8 cellular contexts compared by ENCODE assay signal in the genomic region with DNA sequence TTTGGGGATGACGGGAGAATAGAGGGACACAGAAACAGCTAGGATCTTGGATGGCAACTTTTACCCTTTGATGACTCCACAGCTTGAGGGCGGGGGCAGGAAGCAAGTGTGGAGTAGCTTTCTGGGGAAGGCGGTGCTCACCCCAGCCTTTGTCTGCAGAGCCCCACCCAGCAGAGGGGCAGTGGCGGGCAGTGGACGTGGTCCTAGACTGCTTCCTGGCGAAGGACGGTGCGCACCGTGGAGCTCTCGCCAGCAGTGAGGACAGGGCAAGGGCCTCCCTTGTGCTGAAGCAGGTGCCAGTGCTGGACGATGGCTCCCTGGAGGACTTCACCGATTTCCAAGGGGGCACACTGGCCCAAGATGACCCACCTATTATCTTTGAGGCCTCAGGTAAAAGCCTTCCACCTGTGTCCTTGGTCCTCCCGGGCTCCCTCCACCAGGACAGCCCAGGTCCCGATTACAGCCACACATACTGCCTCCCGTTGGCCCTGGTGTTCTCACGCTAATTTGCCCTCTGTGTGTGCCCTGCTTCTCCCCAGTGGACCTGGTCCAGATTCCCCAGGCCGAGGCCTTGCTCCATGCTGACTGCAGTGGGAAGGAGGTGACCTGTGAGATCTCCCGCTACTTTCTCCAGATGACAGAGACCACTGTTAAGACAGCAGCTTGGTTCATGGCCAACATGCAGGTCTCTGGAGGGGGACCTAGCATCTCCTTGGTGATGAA. TPM values are rescaled to one million over a fixed set of nuclear protein-coding genes. Genes with fewer than 3 reads are reported as not detected.
DNase-seq lines count a peak whose midpoint lies in the region; ATAC-seq, FAIRE-seq and TF ChIP-seq lines count a peak whose summit lies in the region.

No MANE protein-coding gene starts in this region.

- no peaks in the 10 kb centered on the region for H3K9me1 ChIP-seq in keratinocyte (ENCODE audit: control insufficient read depth, extremely low read depth, insufficient read depth, low read length)

- H3K4me3 Mint-ChIP-seq in activated naive CD4-positive, alpha-beta T cell treated with anti-CD3 and anti-CD28 coated beads, Interleukin-2, amount 10 ng/mL, durations not matched to agents 7 days and 5 days = peak overlapping the region; percentile 99

- no peaks in the 10 kb centered on the region for H3K9me3 Mint-ChIP-seq in activated naive CD4-positive, alpha-beta T cell treated with anti-CD3 and anti-CD28 coated beads, Interleukin-2, amount 10 ng/mL, durations not matched to agents 7 days and 5 days

- H2AFZ ChIP-seq in keratinocyte (ENCODE audit: control insufficient read depth, low read length) = no peak overlapping the region

- TF ChIP-seq CTCF in HL-60 (IDR thresholded peaks at IDR 0.05; ENCODE audit: insufficient read depth, low read length) (no peak), keratinocyte (optimal IDR thresholded peaks at IDR 0.05 in 1 of 3, IDR thresholded peaks at IDR 0.05 in 1 of 3, conservative IDR thresholded peaks at IDR 0.05 in 1 of 3; ENCODE audit: extremely low read depth in 1 of 3, insufficient read depth in 2 of 3, low read length in 3 of 3) (no peak)

- ATAC-seq in GM18858 (IDR thresholded peaks at IDR 0.05; ENCODE audit: unreplicated experiment) (no peak), HG03521 (IDR thresholded peaks at IDR 0.05; ENCODE audit: unreplicated experiment) (no peak)

- peak overlapping the region; percentile 98 for H3K27ac ChIP-seq in HL-60 (replicated peaks)
- peak overlapping the region; percentile 72 for H3K27ac ChIP-seq in keratinocyte (ENCODE audit: control insufficient read depth, insufficient read depth, low read length)
- H3K27ac ChIP-seq in substantia nigra (ENCODE audit: low read depth, low read length, poor library complexity, severe bottlenecking) = peak overlapping the region; percentile 98

- H3K27me3 Mint-ChIP-seq in activated naive CD4-positive, alpha-beta T cell treated with anti-CD3 and anti-CD28 coated beads, Interleukin-2, amount 10 ng/mL, durations not matched to agents 7 days and 5 days = no peaks in the 10 kb centered on the region

- H3K27ac Mint-ChIP-seq in activated naive CD4-positive, alpha-beta T cell treated with anti-CD3 and anti-CD28 coated beads, Interleukin-2, amount 10 ng/mL, durations not matched to agents 7 days and 5 days = peak overlapping the region; percentile 99

- H3K4me1 Mint-ChIP-seq in activated naive CD4-positive, alpha-beta T cell treated with anti-CD3 and anti-CD28 coated beads, Interleukin-2, amount 10 ng/mL, durations not matched to agents 7 days and 5 days = peaks cover 78% of the 10 kb centered on the region

- peaks cover 3 to 5% of the 10 kb centered on the region in 2 experiments for H3K36me3 ChIP-seq in keratinocyte (ENCODE audit: control insufficient read depth in 2 of 2, extremely low read depth in 1 of 2, insufficient read depth in 2 of 2, low read length in 2 of 2)

- H3K4me1 ChIP-seq in keratinocyte (ENCODE audit: control insufficient read depth, extremely low read depth, insufficient read depth, low read length) = peaks cover 20% of the 10 kb centered on the region

- no peak overlapping the region for H3K9ac ChIP-seq in keratinocyte (ENCODE audit: control insufficient read depth, extremely low read depth, insufficient read depth, low read length)

- H3K36me3 Mint-ChIP-seq in activated naive CD4-positive, alpha-beta T cell treated with anti-CD3 and anti-CD28 coated beads, Interleukin-2, amount 10 ng/mL, durations not matched to agents 7 days and 5 days = peaks cover 70% of the 10 kb centered on the region

- CTCF ChIA-PET in activated naive CD4-positive, alpha-beta T cell treated with anti-CD3 and anti-CD28 coated beads, Interleukin-2, amount 10 ng/mL, durations not matched to agents 7 days and 5 days (lab: Charles Lee) = interaction anchor here (0.8 to 6.9 kb wide), 7 partner anchors 8 to 29 kb away, joined by 3 to 35 read pairs (median 8); a partner anchor contains a TSS

- no peaks in the 10 kb centered on the region for H3K9me3 ChIP-seq in keratinocyte (ENCODE audit: control insufficient read depth, low read depth, low read length)

- dilution Hi-C loops in keratinocyte (cut with MboI; ENCODE audit: extremely low pct_ligation_motif_present, low sequenced_read_pairs) = no loop called here

- peak; percentile 36 for FAIRE-seq in keratinocyte (lab: Jason Lieb, UNC)

- DNase-seq in HL-60 (ENCODE audit: low read depth in 1 of 2, low spot score in 1 of 2) (no peak), keratinocyte (ENCODE audit: low read depth, low spot score) (no peak), substantia nigra (lab: John Stamatoyannopoulos, UW) (peak in 1 of 49 donors; percentile 30), LoVo (ENCODE audit: low spot score) (no peak), Kasumi-1 (lab: John Stamatoyannopoulos, UW) (no peak)
- peak; percentile 53 for DNase-seq in activated naive CD4-positive, alpha-beta T cell treated with anti-CD3 and anti-CD28 coated beads, Interleukin-2, amount 10 ng/mL, durations not matched to agents 7 days and 5 days

- H3K4me2 ChIP-seq in keratinocyte (ENCODE audit: control insufficient read depth, extremely low read depth, insufficient read depth, low read depth, low read length) = peak overlapping the region; percentile 95

- H3K27me3 ChIP-seq in HL-60 (ENCODE audit: insufficient read depth, poor library complexity, severe bottlenecking) (no peaks in the 10 kb centered on the region), keratinocyte (ENCODE audit: control insufficient read depth, extremely low read depth, insufficient read depth, low read length) (no peaks in the 10 kb centered on the region)

- H3K4me3 ChIP-seq in HL-60 (replicated peaks; ENCODE audit: insufficient read depth, low read length) = no peak overlapping the region; the same call in 1 of the 2 replicates
- H3K4me3 ChIP-seq in keratinocyte (ENCODE audit: control insufficient read depth in 2 of 3, extremely low read depth in 1 of 3, insufficient read depth in 2 of 3, low read depth in 1 of 3, low read length in 3 of 3) = peak overlapping the region in 2 of 3 experiments; percentile 52 to 56

- H4K20me1 ChIP-seq in keratinocyte (ENCODE audit: control insufficient read depth, extremely low read depth, insufficient read depth, low read length) = no peaks in the 10 kb centered on the region

- H3K79me2 ChIP-seq in keratinocyte (ENCODE audit: control insufficient read depth, insufficient read depth, low read length) = no peaks in the 10 kb centered on the region

RNA-seq across cellular contexts. Expression of a gene that starts 1.2 kb away (rescaled TPM):
- polyA plus RNA-seq in keratinocyte = 4.2 to 6.0 TPM (median 4.8 TPM) in 3 replicates
- 7.0 TPM for polyA plus RNA-seq in keratinocyte (2011; ENCODE audit: low read depth)
- polyA plus RNA-seq in keratinocyte (2011; cell fraction: cytosol; rRNA removed) = 2.5 and 3.5 TPM in 2 replicates
- 6.4 and 9.5 TPM in 2 replicates for polyA plus RNA-seq in keratinocyte (2011; cell fraction: nucleus; rRNA removed)
- 2.2 and 5.2 TPM in 2 replicates for polyA plus RNA-seq in keratinocyte (2012; ENCODE audit: low replicate concordance)
- 3.1 to 6.7 TPM (median 6.0 TPM) in 3 replicates for polyA minus RNA-seq in keratinocyte
- 2.5 TPM for polyA minus RNA-seq in keratinocyte (2011; cell fraction: cytosol; rRNA and poly(A)+ RNA removed)
- 4.0 and 5.6 TPM in 2 replicates for polyA minus RNA-seq in keratinocyte (2011; cell fraction: nucleus; rRNA and poly(A)+ RNA removed)

RNA-seq across cellular contexts. Expression of a gene that starts 8.3 kb away (rescaled TPM):
- not detected in 3 replicates for polyA plus RNA-seq in keratinocyte
- polyA plus RNA-seq in keratinocyte (2011; ENCODE audit: low read depth) = not detected
- polyA plus RNA-seq in keratinocyte (2011; cell fraction: cytosol; rRNA removed) = not detected in 2 replicates
- polyA plus RNA-seq in keratinocyte (2011; cell fraction: nucleus; rRNA removed) = not detected in 2 replicates
- not detected in 2 replicates for polyA plus RNA-seq in keratinocyte (2012; ENCODE audit: low replicate concordance)
- polyA minus RNA-seq in keratinocyte = not detected in 3 replicates
- not detected for polyA minus RNA-seq in keratinocyte (2011; cell fraction: cytosol; rRNA and poly(A)+ RNA removed)
- not detected in 2 replicates for polyA minus RNA-seq in keratinocyte (2011; cell fraction: nucleus; rRNA and poly(A)+ RNA removed)

RNA-seq across cellular contexts. Expression of a gene that starts 17.4 kb away (rescaled TPM):
- 5.3 to 7.8 TPM (median 6.7 TPM) in 3 replicates for polyA plus RNA-seq in keratinocyte
- polyA plus RNA-seq in keratinocyte (2011; ENCODE audit: low read depth) = 0.42 TPM
- polyA plus RNA-seq in keratinocyte (2011; cell fraction: cytosol; rRNA removed) = 5.4 and 8.0 TPM in 2 replicates
- polyA plus RNA-seq in keratinocyte (2011; cell fraction: nucleus; rRNA removed) = 22.3 and 24.4 TPM in 2 replicates
- 2.3 and 3.8 TPM in 2 replicates for polyA plus RNA-seq in keratinocyte (2012; ENCODE audit: low replicate concordance)
- 4.9 to 6.2 TPM (median 5.9 TPM) in 3 replicates for polyA minus RNA-seq in keratinocyte
- polyA minus RNA-seq in keratinocyte (2011; cell fraction: cytosol; rRNA and poly(A)+ RNA removed) = 0.58 TPM
- 3.0 and 7.9 TPM in 2 replicates for polyA minus RNA-seq in keratinocyte (2011; cell fraction: nucleus; rRNA and poly(A)+ RNA removed)

RNA-seq across cellular contexts. Expression of a gene that starts 40.0 kb away (rescaled TPM):
- 76.5 to 184 TPM (median 130 TPM) in 3 replicates for polyA plus RNA-seq in keratinocyte
- polyA plus RNA-seq in keratinocyte (2011; ENCODE audit: low read depth) = 76.9 TPM
- 155 and 198 TPM in 2 replicates for polyA plus RNA-seq in keratinocyte (2011; cell fraction: cytosol; rRNA removed)
- 60.2 and 69.9 TPM in 2 replicates for polyA plus RNA-seq in keratinocyte (2011; cell fraction: nucleus; rRNA removed)
- 163 and 213 TPM in 2 replicates for polyA plus RNA-seq in keratinocyte (2012; ENCODE audit: low replicate concordance)
- 8.3 to 26.0 TPM (median 23.7 TPM) in 3 replicates for polyA minus RNA-seq in keratinocyte
- 31.7 TPM for polyA minus RNA-seq in keratinocyte (2011; cell fraction: cytosol; rRNA and poly(A)+ RNA removed)
- 7.3 and 7.8 TPM in 2 replicates for polyA minus RNA-seq in keratinocyte (2011; cell fraction: nucleus; rRNA and poly(A)+ RNA removed)

RNA-seq across cellular contexts. Expression of a gene that starts 40.8 kb away (rescaled TPM):
- 12.3 to 34.6 TPM (median 33.7 TPM) in 3 replicates for polyA plus RNA-seq in keratinocyte
- polyA plus RNA-seq in keratinocyte (2011; ENCODE audit: low read depth) = 10.5 TPM
- polyA plus RNA-seq in keratinocyte (2011; cell fraction: cytosol; rRNA removed) = 12.0 and 14.9 TPM in 2 replicates
- polyA plus RNA-seq in keratinocyte (2011; cell fraction: nucleus; rRNA removed) = 17.8 and 18.1 TPM in 2 replicates
- polyA plus RNA-seq in keratinocyte (2012; ENCODE audit: low replicate concordance) = 6.2 and 29.3 TPM in 2 replicates
- 18.2 to 60.7 TPM (median 52.1 TPM) in 3 replicates for polyA minus RNA-seq in keratinocyte
- 25.1 TPM for polyA minus RNA-seq in keratinocyte (2011; cell fraction: cytosol; rRNA and poly(A)+ RNA removed)
- polyA minus RNA-seq in keratinocyte (2011; cell fraction: nucleus; rRNA and poly(A)+ RNA removed) = 17.0 and 26.1 TPM in 2 replicates
